Comparison of ENCODE assay signal across 11 cellular contexts in genomic region chr9:136132500-136133050, GRCh38. TPM values are rescaled to one million over a fixed set of nuclear protein-coding genes. Genes with fewer than 3 reads are reported as not detected.
A peak's percentile ranks its signal among the peaks of the same experiment; 100 is the strongest.
DNase-seq lines count a peak whose midpoint lies in the region; ATAC-seq and TF ChIP-seq lines count a peak whose summit lies in the region.
"Had no signal": no experiment of that assay in that cellular context is flagged by ENCODE, and none has a peak within 500 bp of the region (broad histone marks: within the 10 kb centered on the region; RNA-seq: fewer than 3 reads in every experiment).

No MANE protein-coding gene starts in this region.

- H3K4me2 ChIP-seq in IMR-90 (ENCODE audit: low read depth, low read length) (no peak overlapping the region; the same call in 1 of the 2 replicates), mesenchymal stem cell (ENCODE audit: low read length, poor library complexity, severe bottlenecking) (no peak overlapping the region)

- no peak overlapping the region for H3K23ac ChIP-seq in IMR-90 (ENCODE audit: low read depth, low read length)
- no peak overlapping the region for H3K23ac ChIP-seq in mesenchymal stem cell (ENCODE audit: low read length in 2 of 2)

- no peak overlapping the region for H2BK12ac ChIP-seq in mesenchymal stem cell (ENCODE audit: low read length in 2 of 2)

- H3K56ac ChIP-seq in IMR-90 (ENCODE audit: extremely low read depth, insufficient read depth, low read length): no peak overlapping the region

- H3K36me3 ChIP-seq in A673 (ENCODE audit: insufficient read depth, low read length, poor library complexity, severe bottlenecking): no peaks in the 10 kb centered on the region
- no peaks in the 10 kb centered on the region for H3K36me3 ChIP-seq in IMR-90 (ENCODE audit: control insufficient read depth, insufficient read depth, low read length)
- H3K36me3 ChIP-seq in mesenchymal stem cell (ENCODE audit: control insufficient read depth in 1 of 2, insufficient read depth in 2 of 2, low read depth in 1 of 2, low read length in 2 of 2): peaks cover 0 to 3% of the 10 kb centered on the region in 2 experiments

- DNase-seq in A673 (ENCODE audit: low spot score): no peak
- DNase-seq in IMR-90: no peak
- DNase-seq in fibroblast of the aortic adventitia (ENCODE audit: low read depth): no peak
- DNase-seq in mesenchymal stem cell: no peak
- no peak for DNase-seq in Ammon's horn (ENCODE audit: low spot score)
- DNase-seq in activated naive CD4-positive, alpha-beta T cell treated with Interleukin-2 at 50 U/mL for 16 hours: no peak
- DNase-seq: activated CD4-positive, alpha-beta T cell treated with anti-CD3 and anti-CD28 coated beads for 1 hour; DMS 273 treated with DMSO at 0.1 percent for 48 hours; NCI-H187 treated with DMSO at 0.1 percent for 48 hours had no signal

- in situ Hi-C loops in IMR-90 (cut with MboI; ENCODE audit: low sequenced_read_pairs): no loop called here

- H3K79me1 ChIP-seq in IMR-90 (ENCODE audit: low read depth in 1 of 2, low read length in 2 of 2) (no peaks in the 10 kb centered on the region), mesenchymal stem cell (replicated peaks; ENCODE audit: low read length, poor library complexity, severe bottlenecking) (no peaks in the 10 kb centered on the region)

- H3K9ac ChIP-seq in IMR-90 (ENCODE audit: low read depth, low read length) (no peak overlapping the region), mesenchymal stem cell (ENCODE audit: low read length) (no peak overlapping the region)

- BruUV-seq in A673 (replicated peaks; lab: Mats Ljungman, UMichigan) (no TSS peak), IMR-90 (replicated peaks; lab: Mats Ljungman, UMichigan) (no TSS peak)

- H3K4ac ChIP-seq in IMR-90 (ENCODE audit: low read depth, low read length) (no peak overlapping the region), mesenchymal stem cell (ENCODE audit: low read depth in 1 of 2, low read length in 2 of 2) (no peak overlapping the region)

- ATAC-seq in IMR-90 (ENCODE audit: low read depth) (peak; percentile 36), HG03442 (IDR thresholded peaks at IDR 0.05; ENCODE audit: unreplicated experiment) (no peak), GM21447 (IDR thresholded peaks at IDR 0.05; ENCODE audit: unreplicated experiment) (no peak)

- H3K14ac ChIP-seq in IMR-90 (replicated peaks; ENCODE audit: low read depth, low read length): no peak overlapping the region
- H3K14ac ChIP-seq in mesenchymal stem cell (ENCODE audit: low read length in 2 of 2): no peak overlapping the region

- no peak overlapping the region for H4K91ac ChIP-seq in IMR-90 (ENCODE audit: insufficient read depth, low read depth, low read length)
- H4K91ac ChIP-seq in mesenchymal stem cell (ENCODE audit: low read length): peak overlapping the region; percentile 32

- TF ChIP-seq POLR2A in IMR-90 (IDR thresholded peaks at IDR 0.05; ENCODE audit: low read depth, low read length): no peak

- no peak overlapping the region for H3K18ac ChIP-seq in IMR-90 (ENCODE audit: low read depth, low read length)
- peak overlapping the region in 1 of 2 experiments; percentile 35 for H3K18ac ChIP-seq in mesenchymal stem cell (ENCODE audit: low read depth in 1 of 2, low read length in 2 of 2)

- H3K9me1 ChIP-seq in IMR-90 (ENCODE audit: insufficient read depth, low read length): no peaks in the 10 kb centered on the region

- H2BK120ac ChIP-seq in IMR-90 (ENCODE audit: low read depth, low read length) (no peak overlapping the region), mesenchymal stem cell (ENCODE audit: low read depth, low read length) (no peak overlapping the region)

- no peak overlapping the region for H2BK20ac ChIP-seq in IMR-90 (ENCODE audit: low read depth, low read length)

- no peak overlapping the region for H4K5ac ChIP-seq in IMR-90 (ENCODE audit: low read depth, low read length)

- POLR2A ChIA-PET in A673 (lab: Charles Lee; ENCODE audit: low non-redundant PET): no interaction called here
- POLR2A ChIA-PET in IMR-90 (lab: Charles Lee; ENCODE audit: unreplicated experiment): interaction anchor here (0.6 kb wide), 2 partner anchors 13 to 497 kb away, joined by 3 to 5 read pairs; no protein-coding TSS in a partner anchor

- H2BK15ac ChIP-seq in IMR-90 (ENCODE audit: low read depth, low read length) (no peak overlapping the region), mesenchymal stem cell (ENCODE audit: low read depth, poor library complexity, severe bottlenecking) (peak overlapping the region; percentile 12)

- 11% methylated on average over 7 of the region's 53 CpGs; no CpG with 5 or more reads in 1 of the 2 experiments for WGBS in IMR-90 (ENCODE audit: extremely low coverage in 2 of 2, insufficient read length in 1 of 2), 2 experiments
- WGBS in mesenchymal stem cell: 23% methylated on average over 36 of the region's 53 CpGs

- H3K27ac ChIP-seq in A673 (ENCODE audit: low read depth, low read length, poor library complexity, severe bottlenecking): no peak overlapping the region
- no peak overlapping the region for H3K27ac ChIP-seq in IMR-90 (ENCODE audit: insufficient read depth, low read length)
- H3K27ac ChIP-seq in mesenchymal stem cell (ENCODE audit: low read length, poor library complexity, severe bottlenecking): no peak overlapping the region

- no peak overlapping the region for H2AK5ac ChIP-seq in IMR-90 (ENCODE audit: low read depth, low read length)
- H2AK5ac ChIP-seq in mesenchymal stem cell (ENCODE audit: low read length, severe bottlenecking): no peak overlapping the region

- TF ChIP-seq CTCF in A673 (conservative IDR thresholded peaks at IDR 0.05; ENCODE audit: low read depth, low read length): no peak
- no peak for TF ChIP-seq CTCF in IMR-90 (conservative IDR thresholded peaks at IDR 0.05; ENCODE audit: low read depth, low read length)
- no peak for TF ChIP-seq CTCF in fibroblast of the aortic adventitia (IDR thresholded peaks at IDR 0.05; ENCODE audit: insufficient read depth, low read length)

- no peaks in the 10 kb centered on the region; the same call in 1 of the 2 replicates for H4K20me1 ChIP-seq in IMR-90 (ENCODE audit: insufficient read depth, low read length)

- H3K9me3 ChIP-seq in A673 (ENCODE audit: low read depth, low read length, poor library complexity, severe bottlenecking): no peaks in the 10 kb centered on the region
- no peaks in the 10 kb centered on the region for H3K9me3 ChIP-seq in IMR-90 (ENCODE audit: control insufficient read depth, insufficient read depth, low read length)
- H3K9me3 ChIP-seq in mesenchymal stem cell (ENCODE audit: control insufficient read depth, low read length): no peaks in the 10 kb centered on the region

- dilution Hi-C loops in IMR-90 (cut with HindIII; ENCODE audit: low sequenced_read_pairs, unreplicated experiment): no loop called here

- H4K8ac ChIP-seq in IMR-90 (ENCODE audit: low read depth in 2 of 2, low read length in 2 of 2): no peak overlapping the region
- no peak overlapping the region for H4K8ac ChIP-seq in mesenchymal stem cell (ENCODE audit: low read length)

- intact Hi-C loops in A673 (cut with micrococcal nuclease; ENCODE audit: unreplicated experiment): no loop called here
- intact Hi-C loops in IMR-90 (cut with micrococcal nuclease): loop anchor here (1.0 kb wide), 1 partner anchor 151 kb away; no protein-coding TSS in a partner anchor

- TF ChIP-seq RAD21 in IMR-90 (IDR thresholded peaks at IDR 0.05; ENCODE audit: low read length): no peak

- H3K4me1 ChIP-seq in A673 (ENCODE audit: insufficient read depth, low read length, poor library complexity, severe bottlenecking) (peaks cover 9% of the 10 kb centered on the region), IMR-90 (ENCODE audit: control insufficient read depth, insufficient read depth, low read length) (no peaks in the 10 kb centered on the region), mesenchymal stem cell (ENCODE audit: control insufficient read depth, insufficient read depth, low read depth, low read length) (peaks cover 19% of the 10 kb centered on the region)

- H3K27me3 ChIP-seq in A673 (replicated peaks; ENCODE audit: insufficient read depth, low read depth, low read length, poor library complexity) (no peaks in the 10 kb centered on the region), IMR-90 (ENCODE audit: control insufficient read depth, insufficient read depth, low read length) (peaks cover 87% of the 10 kb centered on the region), mesenchymal stem cell (ENCODE audit: control insufficient read depth in 1 of 2, insufficient read depth in 1 of 2, low read length in 2 of 2) (peaks cover 69 to 87% of the 10 kb centered on the region in 2 experiments)

- H2AFZ ChIP-seq in IMR-90 (replicated peaks; ENCODE audit: low read length, poor library complexity) (peak overlapping the region; percentile 49), mesenchymal stem cell (ENCODE audit: low read depth, low read length) (no peak overlapping the region)

- H3K4me3 ChIP-seq in A673 (ENCODE audit: low read depth, low read length, poor library complexity, severe bottlenecking) (peak overlapping the region; percentile 42), IMR-90 (ENCODE audit: insufficient read depth, low read depth, low read length) (no peak overlapping the region; the same call in 1 of the 2 replicates), fibroblast of the aortic adventitia (ENCODE audit: low read depth, low read length) (peak overlapping the region; percentile 13), mesenchymal stem cell (ENCODE audit: insufficient read depth in 1 of 2, low read depth in 1 of 2, low read length in 2 of 2) (no peak overlapping the region)

- no peak overlapping the region for H2AK9ac ChIP-seq in IMR-90 (replicated peaks; ENCODE audit: low read depth, low read length, poor library complexity)

- CTCF ChIA-PET in A673 (lab: Charles Lee): interaction anchor here (0.5 to 1.1 kb wide), 5 partner anchors 9 to 1290 kb away, joined by 3 to 16 read pairs (median 4); partner anchors contain the start of genes EXD3 and NOXA1
- CTCF ChIA-PET in IMR-90 (lab: Yijun Ruan, JAX): interaction anchor here (0.6 to 1.0 kb wide), 3 partner anchors 9 to 36 kb away, joined by 3 read pairs; no protein-coding TSS in a partner anchor

- no peak overlapping the region for H2BK5ac ChIP-seq in IMR-90 (ENCODE audit: low read depth, low read length, poor library complexity, severe bottlenecking)
- H2BK5ac ChIP-seq in mesenchymal stem cell (ENCODE audit: low read depth, low read length, poor library complexity, severe bottlenecking): no peak overlapping the region

RNA-seq across cellular contexts. Expression of gene TMEM250, which starts 13.9 kb away (rescaled TPM):
- total RNA-seq in A673 (2021) (44.7 and 48.4 TPM in 2 replicates), IMR-90 (2012; rRNA removed) (12.5 and 14.0 TPM in 2 replicates), fibroblast of the aortic adventitia (ENCODE audit: low replicate concordance) (46.1 and 87.9 TPM in 2 replicates)
- 17.5 and 18.6 TPM in 2 replicates for polyA plus RNA-seq in IMR-90 (2012; rRNA removed)
- polyA plus RNA-seq in IMR-90 (2012; cell fraction: cytosol; rRNA removed): 29.9 and 32.6 TPM in 2 replicates
- 12.4 and 30.2 TPM in 2 replicates for polyA plus RNA-seq in IMR-90 (2012; cell fraction: nucleus; rRNA removed; ENCODE audit: low replicate concordance)
- 18.1 TPM for polyA plus RNA-seq in mesenchymal stem cell (2013, experiment 1 of 2)
- polyA plus RNA-seq in mesenchymal stem cell (2013, experiment 2 of 2): 17.5 TPM

RNA-seq across cellular contexts. Expression of gene NACC2, which starts 37.5 kb away (rescaled TPM):
- total RNA-seq in A673 (2021) (19.5 and 22.7 TPM in 2 replicates), IMR-90 (2012; rRNA removed) (7.9 and 11.1 TPM in 2 replicates), fibroblast of the aortic adventitia (ENCODE audit: low replicate concordance) (17.4 and 27.1 TPM in 2 replicates)
- 19.0 and 21.2 TPM in 2 replicates for polyA plus RNA-seq in IMR-90 (2012; rRNA removed)
- 16.0 and 22.9 TPM in 2 replicates for polyA plus RNA-seq in IMR-90 (2012; cell fraction: cytosol; rRNA removed)
- 27.3 and 39.1 TPM in 2 replicates for polyA plus RNA-seq in IMR-90 (2012; cell fraction: nucleus; rRNA removed; ENCODE audit: low replicate concordance)
- polyA plus RNA-seq in mesenchymal stem cell (2013, experiment 1 of 2): 25.9 TPM
- polyA plus RNA-seq in mesenchymal stem cell (2013, experiment 2 of 2): 26.0 TPM

Comparison
In these comparisons a context has a peak if more than half of its experiments do, and no peak if none do; other contexts are left out.
1. H3K4me3 ChIP-seq: peak in A673 (single experiment) and fibroblast of the aortic adventitia (single experiment); none in IMR-90 (single experiment) and mesenchymal stem cell (0 of 2).